Comparison of ENCODE assay signal across 9 cellular contexts in genomic region chr20:38123021-38123587, GRCh38. TPM values are rescaled to one million over a fixed set of nuclear protein-coding genes. Genes with fewer than 3 reads are reported as not detected.
A peak's percentile ranks its signal among the peaks of the same experiment; 100 is the strongest.
DNase-seq lines count a peak whose midpoint lies in the region; ATAC-seq and TF ChIP-seq lines count a peak whose summit lies in the region.
"Had no signal": no experiment of that assay in that cellular context is flagged by ENCODE, and none has a peak within 500 bp of the region (broad histone marks: within the 10 kb centered on the region; RNA-seq: fewer than 3 reads in every experiment).

No MANE protein-coding gene starts in this region.

- H3K27me3 ChIP-seq in cardiac muscle cell (no peaks in the 10 kb centered on the region), left lung (no peaks in the 10 kb centered on the region), upper lobe of left lung (no peaks in the 10 kb centered on the region)
- H3K27me3 ChIP-seq: BLaER1 treated with 17β-estradiol and CSF1 and Interleukin-3, amounts not matched to agents 10 nM and 100 nM had no signal

- no peak for ATAC-seq in left ventricle myocardium superior
- ATAC-seq in left lung, result peak; percentile 10
- no peak for ATAC-seq in upper lobe of left lung (ENCODE audit: low FRiP score in 2 of 2)
- no peak for ATAC-seq in GM21528 (IDR thresholded peaks at IDR 0.05; ENCODE audit: low FRiP score, unreplicated experiment)
- ATAC-seq in HG02852 (IDR thresholded peaks at IDR 0.05; ENCODE audit: unreplicated experiment), result no peak

- intact Hi-C loops in left ventricle myocardium superior (cut with micrococcal nuclease), result no loop called here
- intact Hi-C loops in left lung (cut with DNase I), result no loop called here

- 18 to 38% methylated on average over 4 of the region's 4 CpGs for WGBS in upper lobe of left lung, 2 donors

- no peak overlapping the region for H3K4me3 ChIP-seq in cardiac muscle cell
- H3K4me3 ChIP-seq in left lung, result no peak overlapping the region
- no peak overlapping the region for H3K4me3 ChIP-seq in upper lobe of left lung
- H3K4me3 ChIP-seq: BLaER1 treated with 17β-estradiol and CSF1 and Interleukin-3, amounts not matched to agents 10 nM and 100 nM had no signal

- DNase-seq in cardiac muscle cell (ENCODE audit: low read depth in 1 of 2, low spot score in 1 of 2), result peak in 1 of 2 donors; percentile 53
- DNase-seq in left ventricle myocardium superior, result no peak
- DNase-seq in astrocyte of the hippocampus (ENCODE audit: low read depth, low spot score), result peak; percentile 65
- no peak for DNase-seq in left lung
- DNase-seq in upper lobe of left lung, result peak in 1 of 2 donors; percentile 21
- no peak for DNase-seq in GF-D8 (lab: John Stamatoyannopoulos, UW)

- no peak for TF ChIP-seq CTCF in cardiac muscle cell (IDR thresholded peaks at IDR 0.05; ENCODE audit: low read depth, low read length)
- TF ChIP-seq CTCF in left lung (IDR thresholded peaks at IDR 0.05), result no peak
- TF ChIP-seq CTCF in upper lobe of left lung (IDR thresholded peaks at IDR 0.05), result no peak

- peak overlapping the region; percentile 58 for H3K27ac ChIP-seq in cardiac muscle cell
- H3K27ac ChIP-seq in left lung, result peak overlapping the region; percentile 50 to 70
- H3K27ac ChIP-seq in upper lobe of left lung, result peak overlapping the region; percentile 21 to 77 (median 58)
- H3K27ac ChIP-seq: BLaER1 treated with 17β-estradiol and CSF1 and Interleukin-3, amounts not matched to agents 10 nM and 100 nM had no signal

- peak in 3 of 4 donors; percentile 37 to 79 (median 69) for TF ChIP-seq EP300 in upper lobe of left lung (IDR thresholded peaks at IDR 0.05)

- no peaks in the 10 kb centered on the region for H3K36me3 ChIP-seq in cardiac muscle cell
- H3K36me3 ChIP-seq in left lung, result no peaks in the 10 kb centered on the region
- no peaks in the 10 kb centered on the region for H3K36me3 ChIP-seq in upper lobe of left lung
- H3K36me3 ChIP-seq: BLaER1 treated with 17β-estradiol and CSF1 and Interleukin-3, amounts not matched to agents 10 nM and 100 nM had no signal

- H3K9me3 ChIP-seq in cardiac muscle cell (ENCODE audit: low read depth), result no peaks in the 10 kb centered on the region
- no peaks in the 10 kb centered on the region for H3K9me3 ChIP-seq in left lung
- H3K9me3 ChIP-seq in upper lobe of left lung, result no peaks in the 10 kb centered on the region
- H3K9me3 ChIP-seq: BLaER1 treated with 17β-estradiol and CSF1 and Interleukin-3, amounts not matched to agents 10 nM and 100 nM had no signal

- no peak for TF ChIP-seq POLR2A in upper lobe of left lung (IDR thresholded peaks at IDR 0.05)

- H3K4me1 ChIP-seq in cardiac muscle cell (ENCODE audit: low read depth), result peaks cover 17% of the 10 kb centered on the region
- H3K4me1 ChIP-seq in left lung, result peaks cover 8 to 17% of the 10 kb centered on the region in 2 donors
- peaks cover 33 to 39% (median 35%) of the 10 kb centered on the region in 4 donors for H3K4me1 ChIP-seq in upper lobe of left lung

RNA-seq across cellular contexts. Expression of gene TGM2, which starts 42.0 kb away (rescaled TPM):
- total RNA-seq in cardiac muscle cell (144 and 275 TPM in 2 replicates), left ventricle myocardium superior (473 TPM), left lung (100 to 1,000 TPM; 174 to 391 TPM), upper lobe of left lung (100 to 1,000 TPM in 5 of 6 donors, 10 to 100 TPM in 1; 98.7 to 469 (median 290) TPM)
- polyA plus RNA-seq in cardiac muscle cell, result 119 and 192 TPM in 2 replicates
